ENCODE assay signal across 25 cellular contexts in the genomic region with DNA sequence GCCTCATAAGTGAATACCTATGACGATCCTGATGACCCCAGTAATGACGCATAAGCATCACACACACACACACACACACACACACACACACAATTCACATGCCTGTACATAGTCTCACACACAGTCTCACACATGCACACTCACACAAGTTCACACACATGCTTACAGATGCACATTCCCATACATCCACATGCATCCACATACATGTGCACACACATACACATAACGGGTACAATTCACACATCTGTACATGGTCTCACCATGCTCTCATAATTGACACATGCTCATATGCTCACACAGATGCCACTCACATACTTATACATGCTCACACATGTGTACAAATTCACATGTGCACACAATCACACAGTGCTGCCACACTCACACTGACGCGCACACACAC.
DNase-seq lines count a peak whose midpoint lies in the region; ATAC-seq, FAIRE-seq and TF ChIP-seq lines count a peak whose summit lies in the region.
"Had no signal": no experiment of that assay in that cellular context is flagged by ENCODE, and none has a peak within 500 bp of the region (broad histone marks: within the 10 kb centered on the region; RNA-seq: fewer than 3 reads in every experiment).

No MANE protein-coding gene starts in this region.

- H3K9me3 ChIP-seq in HepG2 (ENCODE audit: low read length) (no peaks in the 10 kb centered on the region), right lobe of liver (no peaks in the 10 kb centered on the region), H1 (ENCODE audit: insufficient read depth in 2 of 2, low read depth in 1 of 2, low read length in 1 of 2) (peaks cover 0 to 8% of the 10 kb centered on the region in 2 experiments; a peak in 2 of 4 replicates), neuronal stem cell (replicated peaks in 1 of 2; ENCODE audit: control insufficient read depth in 2 of 2, insufficient read depth in 1 of 2, low read depth in 1 of 2, low read length in 2 of 2) (no peaks in the 10 kb centered on the region), esophagus muscularis mucosa (no peaks in the 10 kb centered on the region)
- H3K9me3 ChIP-seq: BE2C had no signal

- TF ChIP-seq POLR2A in HepG2 (IDR thresholded peaks at IDR 0.05; ENCODE audit: insufficient read depth in 1 of 2, low read depth in 2 of 2, low read length in 2 of 2), result no peak
- no peak for TF ChIP-seq POLR2A in right lobe of liver (IDR thresholded peaks at IDR 0.05)
- TF ChIP-seq POLR2A in H1 (IDR thresholded peaks at IDR 0.05; ENCODE audit: control extremely low read depth in 1 of 2, low read depth in 2 of 2, low read length in 2 of 2), result no peak
- no peak for TF ChIP-seq POLR2A in esophagus muscularis mucosa (IDR thresholded peaks at IDR 0.05; ENCODE audit: low read depth)

- no peak overlapping the region for H4K5ac ChIP-seq in H1 (ENCODE audit: insufficient read length, low read depth, low read length)

- H3K27me3 ChIP-seq in HepG2 (ENCODE audit: control insufficient read depth in 1 of 2, insufficient read depth in 2 of 2, low read length in 2 of 2) (no peaks in the 10 kb centered on the region; a peak in 2 of 5 replicates), right lobe of liver (no peaks in the 10 kb centered on the region), H1 (replicated peaks in 1 of 4; ENCODE audit: control insufficient read depth in 3 of 4, extremely low read depth in 1 of 4, insufficient read depth in 3 of 4, low read length in 3 of 4) (no peaks in the 10 kb centered on the region), neuronal stem cell (ENCODE audit: control insufficient read depth in 3 of 3, insufficient read depth in 3 of 3, low read depth in 1 of 3, low read length in 3 of 3) (peaks cover 0 to 3% (median 0%) of the 10 kb centered on the region in 3 experiments), esophagus muscularis mucosa (peaks cover 0 to 17% (median 0%) of the 10 kb centered on the region in 4 donors)
- H3K27me3 ChIP-seq: BE2C; BLaER1 treated with 17β-estradiol and CSF1 and Interleukin-3, amounts not matched to agents 10 nM and 100 nM had no signal

- H2AK5ac ChIP-seq in H1 (ENCODE audit: low read depth, low read length) (no peak overlapping the region), neuronal stem cell (ENCODE audit: low read depth, low read length) (no peak overlapping the region)

- in situ Hi-C loops in HepG2 (cut with HindIII; ENCODE audit: extremely low pct_ligation_motif_present, low pct_unique_long_range_greater_than_20kb), result no loop called here

- peak overlapping the region; percentile 75 for H4K91ac ChIP-seq in H1 (replicated peaks; ENCODE audit: insufficient read length, low read length)
- no peak overlapping the region for H4K91ac ChIP-seq in neuronal stem cell (ENCODE audit: low read depth, low read length, poor library complexity)

- H3K4me2 ChIP-seq in HepG2 (ENCODE audit: low read depth, low read length) (no peak overlapping the region), H1 (ENCODE audit: insufficient read depth in 1 of 2, low read depth in 2 of 2, low read length in 2 of 2) (no peak overlapping the region), neuronal stem cell (ENCODE audit: insufficient read depth, low read length, poor library complexity, severe bottlenecking) (no peak overlapping the region)
- H3K4me2 ChIP-seq: BLaER1 treated with 17β-estradiol and CSF1 and Interleukin-3, amounts not matched to agents 10 nM and 100 nM had no signal

- no peak overlapping the region for H3K14ac ChIP-seq in H1 (ENCODE audit: insufficient read length)
- H3K14ac ChIP-seq in neuronal stem cell (ENCODE audit: low read length), result peak overlapping the region; percentile 39

- H2BK12ac ChIP-seq in H1 (ENCODE audit: low read depth, low read length) (no peak overlapping the region), neuronal stem cell (ENCODE audit: low read length) (peak overlapping the region; percentile 34)

- ATAC-seq in HepG2 (no peak), right lobe of liver (no peak), HG02610 (IDR thresholded peaks at IDR 0.05; ENCODE audit: unreplicated experiment) (no peak), GM18858 (IDR thresholded peaks at IDR 0.05; ENCODE audit: unreplicated experiment) (no peak)
- ATAC-seq: GM12878 had no signal

- H3K79me2 ChIP-seq in HepG2 (ENCODE audit: insufficient read depth, low read length), result no peaks in the 10 kb centered on the region
- H3K79me2 ChIP-seq in H1 (ENCODE audit: control insufficient read depth in 1 of 2, insufficient read depth in 2 of 2, low read length in 2 of 2), result no peaks in the 10 kb centered on the region

- H4K8ac ChIP-seq in H1 (ENCODE audit: extremely low read depth, insufficient read depth, low read length), result peak overlapping the region; percentile 45; the same call in 1 of the 2 replicates
- H4K8ac ChIP-seq in neuronal stem cell (ENCODE audit: low read depth, low read length), result peak overlapping the region; percentile 87

- no peak overlapping the region for H2BK20ac ChIP-seq in H1 (ENCODE audit: low read length)

- H3K4me1 ChIP-seq in HepG2 (ENCODE audit: insufficient read depth, low read length) (no peaks in the 10 kb centered on the region), right lobe of liver (no peaks in the 10 kb centered on the region), H1 (replicated peaks in 1 of 4; ENCODE audit: control insufficient read depth in 3 of 4, insufficient read depth in 4 of 4, low read length in 3 of 4) (no peaks in the 10 kb centered on the region; a peak in 1 of 7 replicates), neuronal stem cell (ENCODE audit: control insufficient read depth in 2 of 2, insufficient read depth in 1 of 2, low read depth in 1 of 2, low read length in 2 of 2) (peaks cover 0 to 2% of the 10 kb centered on the region in 2 donors), esophagus muscularis mucosa (no peaks in the 10 kb centered on the region)
- H3K4me1 ChIP-seq: BE2C had no signal

- FAIRE-seq in HepG2 (lab: Jason Lieb, UNC) (no peak), H1 (lab: Jason Lieb, UNC) (no peak)
- FAIRE-seq: A204.1, D721Med, GM12878 had no signal

- H3K23ac ChIP-seq in H1 (ENCODE audit: insufficient read length) (no peak overlapping the region), neuronal stem cell (ENCODE audit: low read depth, low read length, poor library complexity) (no peak overlapping the region)

- H3K27ac ChIP-seq in HepG2 (ENCODE audit: extremely low read length, insufficient read depth, low read length), result no peak overlapping the region
- H3K27ac ChIP-seq in right lobe of liver, result no peak overlapping the region
- H3K27ac ChIP-seq in H1 (ENCODE audit: low read depth, low read length), result no peak overlapping the region
- no peak overlapping the region for H3K27ac ChIP-seq in neuronal stem cell (replicated peaks; ENCODE audit: low read length)
- no peak overlapping the region for H3K27ac ChIP-seq in esophagus muscularis mucosa (replicated peaks in 1 of 4)
- H3K27ac ChIP-seq: 22Rv1; BLaER1 treated with 17β-estradiol and CSF1 and Interleukin-3, amounts not matched to agents 10 nM and 100 nM had no signal

- DNase-seq in HepG2 (ENCODE audit: low spot score) (no peak), right lobe of liver (no peak), H1 (ENCODE audit: low read depth in 1 of 2, low spot score in 2 of 2) (no peak), neuronal stem cell (ENCODE audit: low spot score) (no peak), NCI-H1694 treated with DMSO at 0.1 percent for 48 hours (lab: John Stamatoyannopoulos, UW) (no peak), esophagus muscularis mucosa (ENCODE audit: extremely low spot score) (no peak)
- DNase-seq: ACHN; AML-193; BE2C; CD4-positive, alpha-beta T cell; CD8-positive, alpha-beta memory T cell; DMS 273 treated with DMSO at 0.1 percent for 48 hours; DMS79; EL; GDM1; GOT3; H7; HCEC 1CT had no signal

- H3K4ac ChIP-seq in H1 (replicated peaks; ENCODE audit: insufficient read length, low read depth, low read length), result no peak overlapping the region
- no peak overlapping the region for H3K4ac ChIP-seq in neuronal stem cell (ENCODE audit: low read length)

- no peaks in the 10 kb centered on the region; the same call in 1 of the 2 replicates for H3K23me2 ChIP-seq in H1 (ENCODE audit: low read depth, low read length)

- H2BK5ac ChIP-seq in H1 (ENCODE audit: low read depth, low read length) (no peak overlapping the region; the same call in 1 of the 2 replicates), neuronal stem cell (ENCODE audit: low read length) (no peak overlapping the region)

- CTCF ChIA-PET in HepG2 (lab: Yijun Ruan, JAX; ENCODE audit: low intra/inter-chr PET ratio, low total read pairs), result no interaction called here
- CTCF ChIA-PET in H1 (lab: Charles Lee; ENCODE audit: partially characterized antibody), result interaction anchor here (0.9 to 2.2 kb wide), 3 partner anchors 22 to 33 kb away, joined by 3 to 6 read pairs (median 5); no protein-coding TSS in a partner anchor

- no peak overlapping the region for H2BK15ac ChIP-seq in H1 (ENCODE audit: low read length)
- H2BK15ac ChIP-seq in neuronal stem cell (ENCODE audit: low read length), result no peak overlapping the region

- H3K79me1 ChIP-seq in H1 (ENCODE audit: low read depth, low read length), result no peaks in the 10 kb centered on the region
- no peaks in the 10 kb centered on the region for H3K79me1 ChIP-seq in neuronal stem cell (ENCODE audit: low read depth, low read length)

- no TSS peak for BruUV-seq in HepG2 (replicated peaks; lab: Mats Ljungman, UMichigan)

- WGBS in HepG2 (ENCODE audit: low lambda C conversion rate), result 44% methylated on average over 5 of the region's 5 CpGs
- 84% methylated on average over 3 of the region's 5 CpGs for WGBS in right lobe of liver (ENCODE audit: insufficient coverage, low coverage, low lambda C conversion rate, missing lambda C conversion rate)
- 94% methylated on average over 5 of the region's 5 CpGs; no CpG with 5 or more reads in 1 of the 2 experiments for WGBS in H1 (ENCODE audit: extremely low coverage in 1 of 2, insufficient coverage in 1 of 2, insufficient read length in 1 of 2, insufficient replicate concordance in 2 of 2, low coverage in 1 of 2, low lambda C conversion rate in 2 of 2, missing lambda C conversion rate in 1 of 2), 2 experiments
- no CpG with 5 or more reads among the region's 5 CpGs for WGBS in neuronal stem cell (ENCODE audit: extremely low coverage in 2 of 2, insufficient read length in 2 of 2, insufficient replicate concordance in 1 of 2), 2 donors
- 85% methylated on average over 5 of the region's 5 CpGs for WGBS in esophagus muscularis mucosa

- TF ChIP-seq EP300 in HepG2 (IDR thresholded peaks at IDR 0.05; ENCODE audit: low read depth in 2 of 2, low read length in 2 of 2), result no peak
- no peak for TF ChIP-seq EP300 in HepG2 (CRISPR knock-in tag; IDR thresholded peaks at IDR 0.05; ENCODE audit: borderline replicate concordance)
- TF ChIP-seq EP300 in H1 (IDR thresholded peaks at IDR 0.05; ENCODE audit: borderline replicate concordance in 1 of 2, low read depth in 2 of 2, low read length in 2 of 2), result no peak
- TF ChIP-seq EP300 in esophagus muscularis mucosa (IDR thresholded peaks at IDR 0.05), result no peak

- H3K18ac ChIP-seq in H1 (ENCODE audit: extremely low read depth, low read length), result no peak overlapping the region
- peak overlapping the region; percentile 2 for H3K18ac ChIP-seq in neuronal stem cell (ENCODE audit: low read length)

- intact Hi-C loops in HepG2 (cut with micrococcal nuclease; ENCODE audit: unreplicated experiment) (no loop called here), right lobe of liver (cut with DNase I) (no loop called here), esophagus muscularis mucosa (cut with DNase I) (no loop called here)

- POLR2A ChIA-PET in HepG2 (lab: Yijun Ruan, JAX) (no interaction called here), H1 (lab: Charles Lee; ENCODE audit: partially characterized antibody) (no interaction called here)

- no peaks in the 10 kb centered on the region for H4K20me1 ChIP-seq in HepG2 (ENCODE audit: insufficient read depth, low read length)
- peaks cover 0 to 1% of the 10 kb centered on the region in 2 experiments for H4K20me1 ChIP-seq in H1 (replicated peaks in 1 of 2; ENCODE audit: control insufficient read depth in 1 of 2, insufficient read depth in 2 of 2, low read length in 2 of 2)
- H4K20me1 ChIP-seq: BLaER1 treated with 17β-estradiol and CSF1 and Interleukin-3, amounts not matched to agents 10 nM and 100 nM had no signal

- TF ChIP-seq CTCF in HepG2 (CRISPR knock-in tag; IDR thresholded peaks at IDR 0.05) (no peak), right lobe of liver (IDR thresholded peaks at IDR 0.05) (no peak), H1 (IDR thresholded peaks at IDR 0.05; ENCODE audit: control extremely low read depth in 1 of 3, insufficient read depth in 1 of 3, low read depth in 1 of 3, low read length in 3 of 3) (no peak), esophagus muscularis mucosa (IDR thresholded peaks at IDR 0.05) (no peak)

- H3K4me3 ChIP-seq in HepG2 (replicated peaks in 1 of 3; ENCODE audit: insufficient read depth in 1 of 3, low read depth in 2 of 3, low read length in 3 of 3) (no peak overlapping the region), right lobe of liver (no peak overlapping the region), H1 (ENCODE audit: extremely low read depth in 1 of 4, insufficient read depth in 2 of 4, low read depth in 3 of 4, low read length in 4 of 4) (no peak overlapping the region), neuronal stem cell (ENCODE audit: low read length in 2 of 2) (peak overlapping the region in 1 of 2 donors; percentile 62), esophagus muscularis mucosa (no peak overlapping the region)
- H3K4me3 ChIP-seq: BLaER1 treated with 17β-estradiol and CSF1 and Interleukin-3, amounts not matched to agents 10 nM and 100 nM; GM12878 had no signal

- no peaks in the 10 kb centered on the region for H3K36me3 ChIP-seq in HepG2 (replicated peaks in 1 of 2; ENCODE audit: control insufficient read depth in 1 of 2, insufficient read depth in 2 of 2, low read length in 2 of 2)
- no peaks in the 10 kb centered on the region for H3K36me3 ChIP-seq in right lobe of liver
- H3K36me3 ChIP-seq in H1 (ENCODE audit: control insufficient read depth in 2 of 4, insufficient read depth in 4 of 4, low read length in 3 of 4), result no peaks in the 10 kb centered on the region
- no peaks in the 10 kb centered on the region for H3K36me3 ChIP-seq in neuronal stem cell (replicated peaks in 1 of 2; ENCODE audit: control insufficient read depth in 2 of 2, insufficient read depth in 2 of 2, low read length in 2 of 2)
- no peaks in the 10 kb centered on the region for H3K36me3 ChIP-seq in esophagus muscularis mucosa
- H3K36me3 ChIP-seq: BE2C; BLaER1 treated with 17β-estradiol and CSF1 and Interleukin-3, amounts not matched to agents 10 nM and 100 nM had no signal

- TF ChIP-seq RAD21 in HepG2 (CRISPR knock-in tag; IDR thresholded peaks at IDR 0.05), result no peak
- no peak for TF ChIP-seq RAD21 in H1 (IDR thresholded peaks at IDR 0.05 in 1 of 2, conservative IDR thresholded peaks at IDR 0.05 in 1 of 2; ENCODE audit: low read depth in 2 of 2, low read length in 2 of 2)

- no peak overlapping the region for H3K9ac ChIP-seq in HepG2 (ENCODE audit: insufficient read depth, low read depth, low read length)
- peak overlapping the region in 1 of 4 experiments; percentile 28; a peak in 1 of 7 replicates for H3K9ac ChIP-seq in H1 (replicated peaks in 1 of 4; ENCODE audit: extremely low read depth in 1 of 4, low read depth in 3 of 4, low read length in 3 of 4)
- peak overlapping the region; percentile 57 for H3K9ac ChIP-seq in neuronal stem cell (ENCODE audit: low read depth, low read length, poor library complexity)
- H3K9ac ChIP-seq: BLaER1 treated with 17β-estradiol and CSF1 and Interleukin-3, amounts not matched to agents 10 nM and 100 nM had no signal

- no peak overlapping the region for H2AFZ ChIP-seq in HepG2 (ENCODE audit: low read length)
- H2AFZ ChIP-seq in H1 (ENCODE audit: low read length), result no peak overlapping the region
- no peak overlapping the region for H2AFZ ChIP-seq in neuronal stem cell (ENCODE audit: low read length)

- no peak overlapping the region for H3K56ac ChIP-seq in H1 (replicated peaks; ENCODE audit: insufficient read length, low read depth, low read length)

- H2BK120ac ChIP-seq in H1 (replicated peaks; ENCODE audit: low read depth, low read length) (no peak overlapping the region), neuronal stem cell (ENCODE audit: low read depth, low read length) (no peak overlapping the region)
